Comparison of ENCODE assay signal across 17 cellular contexts in genomic region chr12:92330654-92331053, GRCh38.
DNase-seq lines count a peak whose midpoint lies in the region; ATAC-seq, FAIRE-seq and TF ChIP-seq lines count a peak whose summit lies in the region.
"Had no signal": no experiment of that assay in that cellular context is flagged by ENCODE, and none has a peak within 500 bp of the region (broad histone marks: within the 10 kb centered on the region; RNA-seq: fewer than 3 reads in every experiment).

No MANE protein-coding gene starts in this region.

- no peak for DNase-seq in CD4-positive, alpha-beta T cell
- DNase-seq in bronchial epithelial cell (ENCODE audit: low read depth) (peak; percentile 2), osteoblast (ENCODE audit: insufficient read length, low spot score, missing footprints) (no peak), vagina (ENCODE audit: extremely low spot score in 2 of 2) (no peak), mammary epithelial cell (no peak)
- DNase-seq: 8988T; Calu3; CD8-positive, alpha-beta T cell; DMS79 treated with DMSO at 0.1 percent for 48 hours; GF-D8; GM23248; HCEC 1CT had no signal

- FAIRE-seq in bronchial epithelial cell (lab: Jason Lieb, UNC), result no peak
- FAIRE-seq: H54 had no signal

- H3K27ac ChIP-seq in CD4-positive, alpha-beta T cell (ENCODE audit: low read depth, low read length), result no peak overlapping the region
- H3K27ac ChIP-seq in osteoblast (ENCODE audit: low read depth, low read length) (no peak overlapping the region), vagina (no peak overlapping the region), mammary epithelial cell (ENCODE audit: insufficient read depth, low read depth, low read length) (no peak overlapping the region)
- H3K27ac ChIP-seq: BLaER1, GM23248 had no signal

- CTCF ChIA-PET in CD4-positive, alpha-beta T cell (lab: Charles Lee), result no interaction called here
- CTCF ChIA-PET in mammary epithelial cell (lab: Charles Lee; ENCODE audit: low non-redundant PET), result no interaction called here

- in situ Hi-C loops in mammary epithelial cell (cut with MboI; ENCODE audit: low sequenced_read_pairs in 2 of 2), result no loop called here

- intact Hi-C loops in CD4-positive, alpha-beta T cell (cut with DNase I, micrococcal nuclease), result no loop called here
- intact Hi-C loops in vagina (cut with DNase I), result no loop called here
- intact Hi-C loops in mammary epithelial cell (cut with micrococcal nuclease), result no loop called here

- no peak for TF ChIP-seq CTCF in CD4-positive, alpha-beta T cell (IDR thresholded peaks at IDR 0.05)
- TF ChIP-seq CTCF in bronchial epithelial cell (IDR thresholded peaks at IDR 0.05; ENCODE audit: insufficient read depth, low read length, severe bottlenecking) (no peak), osteoblast (IDR thresholded peaks at IDR 0.05; ENCODE audit: extremely low read depth, low read depth, low read length) (no peak), vagina (IDR thresholded peaks at IDR 0.05) (no peak), mammary epithelial cell (conservative IDR thresholded peaks at IDR 0.05 in 1 of 2, IDR thresholded peaks at IDR 0.05 in 1 of 2; ENCODE audit: extremely low read depth in 1 of 2, insufficient read depth in 1 of 2, low read depth in 1 of 2, low read length in 2 of 2) (no peak)

- no peaks in the 10 kb centered on the region for H3K79me2 ChIP-seq in osteoblast (ENCODE audit: insufficient read depth, low read length)
- no peaks in the 10 kb centered on the region for H3K79me2 ChIP-seq in mammary epithelial cell (ENCODE audit: insufficient read depth, low read length)

- no peaks in the 10 kb centered on the region for H3K27me3 ChIP-seq in CD4-positive, alpha-beta T cell (ENCODE audit: control insufficient read depth, insufficient read depth, low read length)
- no peaks in the 10 kb centered on the region for H3K27me3 ChIP-seq in bronchial epithelial cell (ENCODE audit: control insufficient read depth, insufficient read depth, low read length)
- no peaks in the 10 kb centered on the region for H3K27me3 ChIP-seq in osteoblast (ENCODE audit: insufficient read depth, low read length)
- H3K27me3 ChIP-seq in vagina, result no peaks in the 10 kb centered on the region
- H3K27me3 ChIP-seq in mammary epithelial cell (ENCODE audit: insufficient read depth, low read length), result no peaks in the 10 kb centered on the region
- H3K27me3 ChIP-seq: BLaER1 had no signal

- H3K27me3 Mint-ChIP-seq in CD4-positive, alpha-beta T cell, result no peaks in the 10 kb centered on the region

- H3K9me3 Mint-ChIP-seq in CD4-positive, alpha-beta T cell, result no peaks in the 10 kb centered on the region
- H3K9me3 Mint-ChIP-seq: CD8-positive, alpha-beta T cell had no signal

- H3K4me2 ChIP-seq in osteoblast (ENCODE audit: insufficient read depth, low read length) (no peak overlapping the region), mammary epithelial cell (ENCODE audit: insufficient read depth, low read depth, low read length) (no peak overlapping the region)
- H3K4me2 ChIP-seq: BLaER1 had no signal

- 79% methylated on average over 3 of the region's 3 CpGs for WGBS in mammary epithelial cell (ENCODE audit: low coverage, missing lambda C conversion rate)

- H3K27ac Mint-ChIP-seq in CD4-positive, alpha-beta T cell, result peak overlapping the region; percentile 79
- H3K27ac Mint-ChIP-seq: CD14-positive monocyte; CD8-positive, alpha-beta T cell had no signal

- H2AFZ ChIP-seq in osteoblast (ENCODE audit: low read length) (peak overlapping the region; percentile 48), mammary epithelial cell (ENCODE audit: low read depth, low read length) (no peak overlapping the region)
- H2AFZ ChIP-seq: GM23248 had no signal

- H3K4me3 ChIP-seq in bronchial epithelial cell (ENCODE audit: low read depth, low read length), result no peak overlapping the region
- H3K4me3 ChIP-seq in osteoblast (ENCODE audit: insufficient read depth, low read length), result no peak overlapping the region
- H3K4me3 ChIP-seq in vagina, result no peak overlapping the region
- H3K4me3 ChIP-seq in mammary epithelial cell (replicated peaks in 1 of 3; ENCODE audit: insufficient read depth in 1 of 3, low read depth in 2 of 3, low read length in 3 of 3), result no peak overlapping the region
- H3K4me3 ChIP-seq: BLaER1, GM23248 had no signal

- H3K4me1 ChIP-seq in osteoblast (ENCODE audit: insufficient read depth, low read length), result no peaks in the 10 kb centered on the region
- H3K4me1 ChIP-seq in vagina, result peaks cover 6% of the 10 kb centered on the region
- no peaks in the 10 kb centered on the region for H3K4me1 ChIP-seq in mammary epithelial cell (ENCODE audit: insufficient read depth, low read length)

- H3K36me3 ChIP-seq in bronchial epithelial cell (ENCODE audit: control insufficient read depth, insufficient read depth, low read length), result no peaks in the 10 kb centered on the region
- H3K36me3 ChIP-seq in osteoblast (ENCODE audit: insufficient read depth, low read length), result no peaks in the 10 kb centered on the region
- H3K36me3 ChIP-seq in vagina, result no peaks in the 10 kb centered on the region
- H3K36me3 ChIP-seq in mammary epithelial cell (ENCODE audit: insufficient read depth, low read length), result no peaks in the 10 kb centered on the region
- H3K36me3 ChIP-seq: BLaER1 had no signal

- peaks cover 74% of the 10 kb centered on the region for H3K4me1 Mint-ChIP-seq in CD4-positive, alpha-beta T cell (ENCODE audit: low read depth)

- POLR2A ChIA-PET in CD4-positive, alpha-beta T cell (lab: Charles Lee), result interaction anchor here (0.6 to 2.2 kb wide), 4 partner anchors 22 to 264 kb away, joined by 3 to 9 read pairs (median 4); partner anchors contain the start of gene BTG1

- dilution Hi-C loops in mammary epithelial cell (cut with HindIII; ENCODE audit: low sequenced_read_pairs), result no loop called here

- no peaks in the 10 kb centered on the region for H3K36me3 Mint-ChIP-seq in CD4-positive, alpha-beta T cell (ENCODE audit: low read depth)
- H3K36me3 Mint-ChIP-seq: CD8-positive, alpha-beta T cell had no signal

- H4K20me1 ChIP-seq in osteoblast (ENCODE audit: insufficient read depth, low read length), result no peaks in the 10 kb centered on the region
- H4K20me1 ChIP-seq in mammary epithelial cell (ENCODE audit: insufficient read depth, low read length), result no peaks in the 10 kb centered on the region
- H4K20me1 ChIP-seq: BLaER1 had no signal

- no peak for TF ChIP-seq POLR2A in vagina (IDR thresholded peaks at IDR 0.05)

- no peak overlapping the region for H3K9ac ChIP-seq in mammary epithelial cell (ENCODE audit: insufficient read depth, low read length)
- H3K9ac ChIP-seq: BLaER1, GM23248 had no signal

- ATAC-seq in CD4-positive, alpha-beta T cell (ENCODE audit: poor library complexity), result no peak
- ATAC-seq in esophagus mucosa (peak; percentile 69), GM19395 (IDR thresholded peaks at IDR 0.05; ENCODE audit: unreplicated experiment) (no peak)
- ATAC-seq: CD8-positive, alpha-beta T cell had no signal

- BruUV-seq in mammary epithelial cell (replicated peaks; lab: Mats Ljungman, UMichigan), result no TSS peak

- no peak overlapping the region for H3K4me3 Mint-ChIP-seq in CD4-positive, alpha-beta T cell
- H3K4me3 Mint-ChIP-seq: CD14-positive monocyte; CD8-positive, alpha-beta T cell had no signal

- H3K9me3 ChIP-seq in CD4-positive, alpha-beta T cell (ENCODE audit: control insufficient read depth, low read length), result no peaks in the 10 kb centered on the region
- no peaks in the 10 kb centered on the region for H3K9me3 ChIP-seq in osteoblast (ENCODE audit: low read depth, low read length)
- H3K9me3 ChIP-seq in vagina, result no peaks in the 10 kb centered on the region
- H3K9me3 ChIP-seq in mammary epithelial cell (replicated peaks; ENCODE audit: insufficient read depth, low read length), result no peaks in the 10 kb centered on the region
